In genomic region chr1:41500378-41500777, GRCh38 we compare ENCODE assay signal across 14 cellular contexts. TPM values are rescaled to one million over a fixed set of nuclear protein-coding genes. Genes with fewer than 3 reads are reported as not detected.
A peak's percentile ranks its signal among the peaks of the same experiment; 100 is the strongest.
DNase-seq lines count a peak whose midpoint lies in the region; ATAC-seq, FAIRE-seq and TF ChIP-seq lines count a peak whose summit lies in the region.
"Had no signal": no experiment of that assay in that cellular context is flagged by ENCODE, and none has a peak within 500 bp of the region (broad histone marks: within the 10 kb centered on the region; RNA-seq: fewer than 3 reads in every experiment).

No MANE protein-coding gene starts in this region.

- H3K4me3 ChIP-seq in Peyer's patch: no peak overlapping the region
- no peak overlapping the region for H3K4me3 ChIP-seq in pancreas
- no peak overlapping the region for H3K4me3 ChIP-seq in tibial nerve

- no peak for TF ChIP-seq CTCF in Peyer's patch (IDR thresholded peaks at IDR 0.05)
- no peak for TF ChIP-seq CTCF in pancreas (IDR thresholded peaks at IDR 0.05)
- TF ChIP-seq CTCF in tibial nerve (IDR thresholded peaks at IDR 0.05): no peak

- TF ChIP-seq POLR2A in Peyer's patch (IDR thresholded peaks at IDR 0.05) (peak in 1 of 2 donors; percentile 42), tibial nerve (IDR thresholded peaks at IDR 0.05) (no peak)

- H3K36me3 ChIP-seq in Peyer's patch (no peaks in the 10 kb centered on the region), pancreas (no peaks in the 10 kb centered on the region), tibial nerve (no peaks in the 10 kb centered on the region)

- H3K4me1 ChIP-seq in Peyer's patch: peaks cover 3 to 64% (median 16%) of the 10 kb centered on the region in 4 donors
- peaks cover 20 to 40% (median 26%) of the 10 kb centered on the region in 3 donors for H3K4me1 ChIP-seq in pancreas
- H3K4me1 ChIP-seq in tibial nerve: peaks cover 0 to 38% (median 20%) of the 10 kb centered on the region in 4 donors

- peak overlapping the region in 3 of 4 donors; percentile 63 to 84 (median 74) for H3K27ac ChIP-seq in Peyer's patch
- peak overlapping the region; percentile 63 to 84 (median 74) for H3K27ac ChIP-seq in pancreas
- peak overlapping the region in 2 of 4 donors; percentile 21 to 45 for H3K27ac ChIP-seq in tibial nerve

- H3K27me3 ChIP-seq in Peyer's patch (no peaks in the 10 kb centered on the region), pancreas (no peaks in the 10 kb centered on the region), tibial nerve (no peaks in the 10 kb centered on the region)

- ATAC-seq in Right ventricle myocardium superior (ENCODE audit: poor library complexity) (peak; percentile 38), pancreas (peak; percentile 84 to 88 (median 85)), HG03520 (IDR thresholded peaks at IDR 0.05; ENCODE audit: unreplicated experiment) (no peak)
- ATAC-seq: WTC11 had no signal

- no peak for TF ChIP-seq EP300 in tibial nerve (IDR thresholded peaks at IDR 0.05)

- 15 to 17% methylated on average over 10 of the region's 10 CpGs for WGBS in pancreas, 2 donors
- 67 to 78% methylated on average over 10 of the region's 10 CpGs for WGBS in tibial nerve, 2 donors

- H3K9me3 ChIP-seq in Peyer's patch (no peaks in the 10 kb centered on the region), pancreas (no peaks in the 10 kb centered on the region), tibial nerve (no peaks in the 10 kb centered on the region)

- no peak for FAIRE-seq in pancreas (lab: Jason Lieb, UNC)
- FAIRE-seq: endothelial cell of umbilical vein, GM12892 had no signal

- intact Hi-C loops in Right ventricle myocardium superior (cut with DNase I): no loop called here
- intact Hi-C loops in pancreas (cut with DNase I): no loop called here

- DNase-seq in COLO668 (lab: John Stamatoyannopoulos, UW; ENCODE audit: unreplicated experiment): peak; percentile 38
- peak in 2 of 3 donors; percentile 85 to 86 for DNase-seq in Peyer's patch
- peak; percentile 71 for DNase-seq in Right ventricle myocardium superior
- DNase-seq in pancreas: peak; percentile 86 to 95 (median 94)
- DNase-seq in CD1c-positive myeloid dendritic cell (ENCODE audit: extremely low spot score): no peak
- no peak for DNase-seq in activated T-cell treated with anti-CD3 and anti-CD28 coated beads, Interleukin-2, amount 50 U/mL, for 1 hour
- DNase-seq in tibial nerve (ENCODE audit: low spot score in 2 of 2): no peak
- DNase-seq: activated naive CD4-positive, alpha-beta T cell treated with anti-CD3 and anti-CD28 coated beads for 36 hours; CD4-positive, CD25-positive, alpha-beta regulatory T cell had no signal

RNA-seq across cellular contexts. Expression of gene EDN2, which starts 15.9 kb away (rescaled TPM):
- 10 to 100 TPM in 3 of 4 donors, not detected in 1; 43.2 to 75.0 (median 49.1) TPM for total RNA-seq in Peyer's patch
- 0.27 TPM for total RNA-seq in Right ventricle myocardium superior
- total RNA-seq in pancreas: 1 to 10 TPM; 1.2 to 3.0 (median 1.6) TPM
- 1 to 10 TPM; 2.9 to 8.3 TPM for polyA plus RNA-seq in pancreas
- 1 to 10 TPM in 1 of 4 donors, under 1 TPM in 1, not detected in 2; 0.78 to 3.1 TPM for total RNA-seq in tibial nerve
- total RNA-seq: activated naive CD4-positive, alpha-beta T cell treated with anti-CD3 and anti-CD28 coated beads for 36 hours; endothelial cell of umbilical vein; kidney epithelial cell had no signal
- polyA plus RNA-seq: CD4-positive, CD25-positive, alpha-beta regulatory T cell; endothelial cell of umbilical vein had no signal

Comparison
In these comparisons a context has a peak if more than half of its experiments do, and no peak if none do; other contexts are left out.
1. DNase-seq: peak in COLO668 (single experiment), Peyer's patch (2 of 3), Right ventricle myocardium superior (single experiment) and pancreas (6 of 6); none in CD1c-positive myeloid dendritic cell (single experiment), activated T-cell treated with anti-CD3 and anti-CD28 coated beads, Interleukin-2, amount 50 U/mL, for 1 hour (single experiment) and tibial nerve (0 of 2).